ENCODE assay signal across 20 cellular contexts in the genomic region with DNA sequence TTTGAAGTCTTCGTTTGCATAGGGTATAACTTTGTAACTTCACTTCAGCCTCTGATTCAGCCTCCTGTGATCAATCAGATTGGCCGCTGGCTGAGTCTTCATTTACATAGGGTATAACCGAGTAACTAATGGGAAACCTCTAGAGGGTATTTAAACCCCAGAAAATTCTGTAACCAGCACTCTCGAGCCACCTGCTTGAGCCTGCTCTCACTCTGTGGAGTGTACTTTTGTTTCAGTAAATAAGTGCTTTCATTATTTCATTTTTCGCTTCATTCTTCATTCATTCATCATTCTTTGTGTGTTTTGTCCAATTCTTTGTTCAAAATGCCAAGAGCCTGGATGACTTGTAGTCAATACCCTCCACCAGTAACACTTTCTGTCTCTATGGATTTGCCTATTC. TPM values are rescaled to one million over a fixed set of nuclear protein-coding genes. Genes with fewer than 3 reads are reported as not detected.
DNase-seq lines count a peak whose midpoint lies in the region; ATAC-seq, FAIRE-seq and TF ChIP-seq lines count a peak whose summit lies in the region.
"Had no signal": no experiment of that assay in that cellular context is flagged by ENCODE, and none has a peak within 500 bp of the region (broad histone marks: within the 10 kb centered on the region; RNA-seq: fewer than 3 reads in every experiment).

No MANE protein-coding gene starts in this region.

- TF ChIP-seq CTCF in HepG2 (CRISPR knock-in tag; IDR thresholded peaks at IDR 0.05) (no peak), right lobe of liver (IDR thresholded peaks at IDR 0.05) (no peak), HFFc6 (IDR thresholded peaks at IDR 0.05) (no peak)

- peak overlapping the region; percentile 61 for H3K4me3 Mint-ChIP-seq in HFFc6
- H3K4me3 Mint-ChIP-seq in activated T-cell treated with anti-CD3 and anti-CD28 coated beads, Interleukin-2, amount 50 U/mL, for 72 hours: no peak overlapping the region
- H3K4me3 Mint-ChIP-seq: B cell; CD4-positive, alpha-beta T cell; CD8-positive, alpha-beta T cell had no signal

- no peak for FAIRE-seq in HepG2 (lab: Jason Lieb, UNC)
- FAIRE-seq: A549, D721Med, G401.6, GM12891, GM19239 had no signal

- H3K4me1 ChIP-seq in HepG2 (ENCODE audit: insufficient read depth, low read length) (no peaks in the 10 kb centered on the region), right lobe of liver (no peaks in the 10 kb centered on the region)
- H3K4me1 ChIP-seq: A549; BLaER1 treated with 17β-estradiol and CSF1 and Interleukin-3, amounts not matched to agents 10 nM and 100 nM; Caco-2 had no signal

- POLR2A ChIA-PET in HepG2 (lab: Yijun Ruan, JAX): no interaction called here

- intact Hi-C loops in HepG2 (cut with micrococcal nuclease; ENCODE audit: unreplicated experiment) (no loop called here), right lobe of liver (cut with DNase I) (no loop called here)

- TF ChIP-seq EP300 in HepG2 (IDR thresholded peaks at IDR 0.05; ENCODE audit: low read depth in 2 of 2, low read length in 2 of 2): no peak
- TF ChIP-seq EP300 in HepG2 (CRISPR knock-in tag; IDR thresholded peaks at IDR 0.05; ENCODE audit: borderline replicate concordance): no peak

- TF ChIP-seq POLR2A in HepG2 (IDR thresholded peaks at IDR 0.05; ENCODE audit: insufficient read depth in 1 of 2, low read depth in 2 of 2, low read length in 2 of 2) (no peak), right lobe of liver (IDR thresholded peaks at IDR 0.05) (no peak)

- peak overlapping the region; percentile 70 for H3K27ac Mint-ChIP-seq in HFFc6
- H3K27ac Mint-ChIP-seq in activated T-cell treated with anti-CD3 and anti-CD28 coated beads, Interleukin-2, amount 50 U/mL, for 72 hours: no peak overlapping the region
- H3K27ac Mint-ChIP-seq: B cell; CD4-positive, alpha-beta T cell; CD8-positive, alpha-beta T cell had no signal

- peaks cover 89% of the 10 kb centered on the region for H3K4me1 Mint-ChIP-seq in HFFc6 (ENCODE audit: low read depth)
- no peaks in the 10 kb centered on the region for H3K4me1 Mint-ChIP-seq in activated T-cell treated with anti-CD3 and anti-CD28 coated beads, Interleukin-2, amount 50 U/mL, for 72 hours (ENCODE audit: low read depth)
- H3K4me1 Mint-ChIP-seq: B cell had no signal

- in situ Hi-C loops in HepG2 (cut with HindIII; ENCODE audit: extremely low pct_ligation_motif_present, low pct_unique_long_range_greater_than_20kb): no loop called here

- H4K20me1 ChIP-seq in HepG2 (ENCODE audit: insufficient read depth, low read length): no peaks in the 10 kb centered on the region

- no peaks in the 10 kb centered on the region for H3K79me2 ChIP-seq in HepG2 (ENCODE audit: insufficient read depth, low read length)

- H3K9me3 ChIP-seq in HepG2 (ENCODE audit: low read length) (peaks cover 20% of the 10 kb centered on the region), right lobe of liver (no peaks in the 10 kb centered on the region)
- H3K9me3 ChIP-seq: A549 had no signal

- H3K27me3 ChIP-seq in HepG2 (ENCODE audit: control insufficient read depth in 1 of 2, insufficient read depth in 2 of 2, low read length in 2 of 2) (no peaks in the 10 kb centered on the region), right lobe of liver (no peaks in the 10 kb centered on the region)
- H3K27me3 ChIP-seq: BLaER1 treated with 17β-estradiol and CSF1 and Interleukin-3, amounts not matched to agents 10 nM and 100 nM had no signal

- no peak overlapping the region for H3K9ac ChIP-seq in HepG2 (ENCODE audit: insufficient read depth, low read depth, low read length)
- H3K9ac ChIP-seq: BLaER1 treated with 17β-estradiol and CSF1 and Interleukin-3, amounts not matched to agents 10 nM and 100 nM had no signal

- no peak for TF ChIP-seq RAD21 in HepG2 (CRISPR knock-in tag; IDR thresholded peaks at IDR 0.05)

- no peaks in the 10 kb centered on the region; the same call in 1 of the 2 replicates for H3K27me3 Mint-ChIP-seq in HFFc6 (ENCODE audit: insufficient read depth)
- H3K27me3 Mint-ChIP-seq in activated T-cell treated with anti-CD3 and anti-CD28 coated beads, Interleukin-2, amount 50 U/mL, for 72 hours (ENCODE audit: low read depth): no peaks in the 10 kb centered on the region
- H3K27me3 Mint-ChIP-seq: B cell; CD4-positive, alpha-beta T cell had no signal

- H3K4me3 ChIP-seq in HepG2 (replicated peaks in 1 of 3; ENCODE audit: insufficient read depth in 1 of 3, low read depth in 2 of 3, low read length in 3 of 3) (no peak overlapping the region), right lobe of liver (no peak overlapping the region)
- H3K4me3 ChIP-seq: A549; BLaER1 treated with 17β-estradiol and CSF1 and Interleukin-3, amounts not matched to agents 10 nM and 100 nM had no signal

- CTCF ChIA-PET in HepG2 (lab: Yijun Ruan, JAX; ENCODE audit: low intra/inter-chr PET ratio, low total read pairs): no interaction called here

- peaks cover 9% of the 10 kb centered on the region for H3K9me3 Mint-ChIP-seq in HFFc6
- peaks cover 7 to 9% of the 10 kb centered on the region in 2 donors for H3K9me3 Mint-ChIP-seq in activated T-cell treated with anti-CD3 and anti-CD28 coated beads, Interleukin-2, amount 50 U/mL, for 72 hours

- H3K36me3 ChIP-seq in HepG2 (replicated peaks in 1 of 2; ENCODE audit: control insufficient read depth in 1 of 2, insufficient read depth in 2 of 2, low read length in 2 of 2) (no peaks in the 10 kb centered on the region), right lobe of liver (no peaks in the 10 kb centered on the region)
- H3K36me3 ChIP-seq: BLaER1 treated with 17β-estradiol and CSF1 and Interleukin-3, amounts not matched to agents 10 nM and 100 nM had no signal

- no peak overlapping the region for H3K4me2 ChIP-seq in HepG2 (ENCODE audit: low read depth, low read length)
- H3K4me2 ChIP-seq: A549; BLaER1 treated with 17β-estradiol and CSF1 and Interleukin-3, amounts not matched to agents 10 nM and 100 nM had no signal

- 6% methylated on average over 5 of the region's 5 CpGs for WGBS in HepG2 (ENCODE audit: low lambda C conversion rate)
- WGBS in right lobe of liver (ENCODE audit: insufficient coverage, low coverage, low lambda C conversion rate, missing lambda C conversion rate): 67% methylated on average over 5 of the region's 5 CpGs

- H3K36me3 Mint-ChIP-seq in HFFc6 (ENCODE audit: low read depth): peaks cover 51% of the 10 kb centered on the region
- H3K36me3 Mint-ChIP-seq in activated T-cell treated with anti-CD3 and anti-CD28 coated beads, Interleukin-2, amount 50 U/mL, for 72 hours (ENCODE audit: insufficient read depth in 2 of 2): peaks cover 0 to 1% of the 10 kb centered on the region in 2 donors
- H3K36me3 Mint-ChIP-seq: CD8-positive, alpha-beta T cell had no signal

- no TSS peak for BruUV-seq in HepG2 (replicated peaks; lab: Mats Ljungman, UMichigan)

- H3K27ac ChIP-seq in HepG2 (ENCODE audit: extremely low read length, insufficient read depth, low read length) (no peak overlapping the region), right lobe of liver (no peak overlapping the region)
- H3K27ac ChIP-seq: A549; BLaER1 treated with 17β-estradiol and CSF1 and Interleukin-3, amounts not matched to agents 10 nM and 100 nM; C4-2B had no signal

- H2AFZ ChIP-seq in HepG2 (ENCODE audit: low read length): no peak overlapping the region

- no peak for DNase-seq in HepG2 (ENCODE audit: low spot score)
- no peak for DNase-seq in right lobe of liver
- no peak for DNase-seq in HFFc6
- no peak for DNase-seq in activated T-cell treated with anti-CD3 and anti-CD28 coated beads, Interleukin-2, amount 50 U/mL, for 72 hours
- DNase-seq in NCI-H1930 (lab: John Stamatoyannopoulos, UW): no peak
- DNase-seq: AML-193; Caco-2; Calu3; CD4-positive, alpha-beta T cell; CD8-positive, alpha-beta T cell; DMS79 treated with DMSO at 0.1 percent for 48 hours; GF-D8 had no signal

- ATAC-seq in HepG2 (no peak), right lobe of liver (no peak)
- ATAC-seq in activated T-cell treated with anti-CD3 and anti-CD28 coated beads, Interleukin-2, amount 50 U/mL, for 72 hours (replicated peaks in 1 of 2): no peak
- ATAC-seq: A549; CD8-positive, alpha-beta T cell had no signal

TF ChIP-seq in HepG2, 621 proteins besides CTCF, POLR2A, EP300 and RAD21:
- TF ChIP-seq ZNF20 (CRISPR knock-in tag; IDR thresholded peaks at IDR 0.05): peak; percentile 97
- no peak for TF ChIP-seq ARHGAP35 (CRISPR knock-in tag; IDR thresholded peaks at IDR 0.05; ENCODE audit: borderline replicate concordance)

RNA-seq across cellular contexts. Expression of a gene that starts 56.4 kb away (rescaled TPM):
- not detected in 2 replicates for total RNA-seq in HepG2 (2016; rRNA removed; fragmentation: Illumina TruSeq; extraction: Trizol)
- total RNA-seq in HepG2 (2016; cell fraction: cytosol; rRNA removed; fragmentation: Illumina TruSeq; extraction: Trizol; ENCODE audit: low read depth): not detected in 2 replicates
- total RNA-seq in HepG2 (2016; cell fraction: insoluble cytoplasmic fraction; rRNA removed; fragmentation: Illumina TruSeq; extraction: Trizol): not detected in 2 replicates
- not detected in 2 replicates for total RNA-seq in HepG2 (2016; cell fraction: membrane; rRNA removed; fragmentation: Illumina TruSeq; extraction: Trizol)
- total RNA-seq in HepG2 (2016; cell fraction: nucleus; rRNA removed; fragmentation: Illumina TruSeq; extraction: Trizol): not detected in 2 replicates
- not detected in 2 replicates for polyA plus RNA-seq in HepG2 (2011; rRNA removed)
- not detected in 2 replicates for polyA plus RNA-seq in HepG2 (2011; cell fraction: cytosol; rRNA removed)
- not detected in 2 replicates for polyA plus RNA-seq in HepG2 (2011; cell fraction: nucleus; rRNA removed)
- not detected in 2 replicates for polyA plus RNA-seq in HepG2 (2012)
- polyA plus RNA-seq in HepG2 (2016; cell fraction: cytosol; fragmentation: Illumina TruSeq; extraction: Trizol; ENCODE audit: low read depth): not detected in 2 replicates
- polyA plus RNA-seq in HepG2 (2016; cell fraction: insoluble cytoplasmic fraction; fragmentation: Illumina TruSeq; extraction: Trizol; ENCODE audit: low read depth): not detected in 2 replicates
- not detected in 2 replicates for polyA plus RNA-seq in HepG2 (2016; cell fraction: membrane; fragmentation: Illumina TruSeq; extraction: Trizol; ENCODE audit: low read depth)
- not detected in 2 replicates for polyA plus RNA-seq in HepG2 (2016; cell fraction: nucleus; fragmentation: Illumina TruSeq; extraction: Trizol; ENCODE audit: insufficient read depth, low read depth)
- 0.12 TPM in 1 of 2 replicates, not detected in the other for polyA minus RNA-seq in HepG2 (2011; rRNA and poly(A)+ RNA removed; ENCODE audit: low replicate concordance)
- not detected in 2 replicates for polyA minus RNA-seq in HepG2 (2011; cell fraction: cytosol; rRNA and poly(A)+ RNA removed)
- polyA minus RNA-seq in HepG2 (2011; cell fraction: nucleus; rRNA and poly(A)+ RNA removed): not detected in 2 replicates
- under 1 TPM in 5 of 6 experiments, not detected in 1; 0.07 to 0.31 (median 0.14) TPM for total RNA-seq in right lobe of liver
- 10 to 100 TPM; 25.5 to 39.3 (median 36.9) TPM for total RNA-seq in HFFc6 (2021; fragmentation: NEBNext Ultra II Directional; extraction: Animal tissue kit (Norgen Biotek cat#: 25700))
- total RNA-seq in activated T-cell treated with anti-CD3 and anti-CD28 coated beads, Interleukin-2, amount 50 U/mL, for 72 hours: not detected
- total RNA-seq: B cell; Caco-2; CD4-positive, alpha-beta T cell; CD8-positive, alpha-beta T cell had no signal

Comparison
In these comparisons a context has a peak if more than half of its experiments do, and no peak if none do; other contexts are left out.
1. RNA of a gene that starts 56.4 kb away (total RNA-seq): 25.5 to 39.3 TPM in HFFc6; 0.07 to 0.31 TPM in right lobe of liver, not detected in HepG2 and not detected in activated T-cell treated with anti-CD3 and anti-CD28 coated beads, Interleukin-2, amount 50 U/mL, for 72 hours; every median in the first group is over 10 times any median in the second.